Comparison of ENCODE assay signal across 12 cellular contexts in the genomic region with DNA sequence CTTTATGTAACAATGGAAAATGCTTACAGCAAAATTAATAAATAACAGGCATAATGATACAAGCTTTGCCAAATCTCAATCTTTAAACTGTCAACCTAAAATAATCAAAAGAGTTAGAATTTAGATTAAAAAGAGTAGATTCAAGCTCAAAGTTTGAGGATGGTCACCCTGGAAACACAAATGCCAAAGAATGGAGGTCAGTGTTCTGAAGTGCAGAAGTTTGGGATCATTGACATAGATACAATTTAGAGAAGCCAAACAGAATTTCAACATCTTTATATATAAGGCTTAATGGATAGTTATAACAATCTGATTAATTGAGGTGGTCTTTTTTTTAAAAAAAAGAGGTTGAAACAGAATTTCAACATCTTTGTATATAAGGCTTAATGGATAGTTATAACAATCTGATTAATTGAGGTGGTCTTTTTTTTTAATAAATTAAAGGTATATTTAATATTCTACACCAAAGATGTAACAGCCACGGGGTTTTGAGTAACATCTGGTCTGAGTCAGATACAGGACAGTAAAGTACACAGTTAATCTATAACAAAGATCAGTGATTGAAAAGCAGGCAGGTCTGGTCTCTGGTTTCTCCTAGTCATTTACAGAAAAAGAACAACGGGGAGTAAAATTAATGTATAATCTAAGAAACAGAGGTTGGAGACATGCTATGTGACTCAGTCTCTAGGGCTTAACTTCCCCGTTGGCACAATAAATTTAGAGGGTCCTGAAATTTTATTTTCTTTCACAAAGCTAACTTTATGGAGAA.
DNase-seq lines count a peak whose midpoint lies in the region; ATAC-seq and TF ChIP-seq lines count a peak whose summit lies in the region.
"Had no signal": no experiment of that assay in that cellular context is flagged by ENCODE, and none has a peak within 500 bp of the region (broad histone marks: within the 10 kb centered on the region; RNA-seq: fewer than 3 reads in every experiment).

No MANE protein-coding gene starts in this region.

- ATAC-seq in GM18511 (IDR thresholded peaks at IDR 0.05; ENCODE audit: unreplicated experiment) (peak; percentile 97), GM21515 (IDR thresholded peaks at IDR 0.05; ENCODE audit: unreplicated experiment) (peak; percentile 86), HG03045 (IDR thresholded peaks at IDR 0.05; ENCODE audit: unreplicated experiment) (peak; percentile 80), left lung (no peak)

- intact Hi-C loops in PC-9 (cut with micrococcal nuclease; ENCODE audit: unreplicated experiment) = no loop called here
- intact Hi-C loops in breast epithelium (cut with DNase I; ENCODE audit: low total_unique reads) = no loop called here
- intact Hi-C loops in left lung (cut with DNase I) = no loop called here

- no TSS peak for BruUV-seq in PC-9 (replicated peaks; lab: Mats Ljungman, UMichigan)

- POLR2A ChIA-PET in PC-9 (lab: Charles Lee; ENCODE audit: unreplicated experiment) = no interaction called here

- DNase-seq in PC-9 (no peak), dermis blood vessel endothelial cell (no peak), breast epithelium (ENCODE audit: low spot score in 2 of 2) (no peak), left lung (no peak)
- DNase-seq in stimulated activated CD4-positive, alpha-beta T cell treated with anti-CD3 and anti-CD28 coated beads, Interleukin-4, amount 100 ng/mL, for 4 hours = no peak
- DNase-seq: dorsolateral prefrontal cortex, NCI-H524, spleen had no signal

- no peaks in the 10 kb centered on the region for H3K79me2 ChIP-seq in PC-9 (ENCODE audit: low read depth)

- no peak overlapping the region for H3K27ac ChIP-seq in PC-9
- no peak overlapping the region for H3K27ac ChIP-seq in breast epithelium
- H3K27ac ChIP-seq in left lung = no peak overlapping the region
- H3K27ac ChIP-seq: dorsolateral prefrontal cortex, neural progenitor cell, spleen had no signal

- H3K9me3 ChIP-seq in PC-9 (ENCODE audit: insufficient read depth, low read depth) (no peaks in the 10 kb centered on the region), breast epithelium (no peaks in the 10 kb centered on the region), left lung (no peaks in the 10 kb centered on the region)
- H3K9me3 ChIP-seq: spleen had no signal

- 0 out of 2 replicates have a peak overlapping the region, but pooled peaks have one; percentile 39 for H2AFZ ChIP-seq in PC-9
- H2AFZ ChIP-seq: neural progenitor cell had no signal

- no peaks in the 10 kb centered on the region for H3F3A ChIP-seq in PC-9 (ENCODE audit: insufficient read depth, low read depth)

- H3K9me2 ChIP-seq in PC-9 (ENCODE audit: insufficient read depth) = no peaks in the 10 kb centered on the region

- no peak for TF ChIP-seq POLR2A in breast epithelium (IDR thresholded peaks at IDR 0.05)

- no peak overlapping the region for H3K4me3 ChIP-seq in PC-9
- no peak overlapping the region for H3K4me3 ChIP-seq in breast epithelium
- H3K4me3 ChIP-seq in left lung = no peak overlapping the region
- H3K4me3 ChIP-seq: dorsolateral prefrontal cortex, neural progenitor cell, spleen had no signal

- H3K27me3 ChIP-seq in PC-9 (ENCODE audit: insufficient read depth, low read depth) (no peaks in the 10 kb centered on the region), breast epithelium (no peaks in the 10 kb centered on the region), left lung (no peaks in the 10 kb centered on the region)
- H3K27me3 ChIP-seq: neural progenitor cell, spleen had no signal

- H3K36me3 ChIP-seq in PC-9 (ENCODE audit: low read depth) (no peaks in the 10 kb centered on the region), breast epithelium (no peaks in the 10 kb centered on the region), left lung (no peaks in the 10 kb centered on the region)
- H3K36me3 ChIP-seq: neural progenitor cell, spleen had no signal

- no peaks in the 10 kb centered on the region for H4K20me1 ChIP-seq in PC-9 (ENCODE audit: insufficient read depth)

- no peaks in the 10 kb centered on the region for H3K4me1 ChIP-seq in PC-9 (replicated peaks; ENCODE audit: insufficient read depth)
- H3K4me1 ChIP-seq in breast epithelium = no peaks in the 10 kb centered on the region
- no peaks in the 10 kb centered on the region for H3K4me1 ChIP-seq in left lung
- H3K4me1 ChIP-seq: neural progenitor cell, spleen had no signal

- TF ChIP-seq CTCF in PC-9 (conservative IDR thresholded peaks at IDR 0.05) (no peak), breast epithelium (IDR thresholded peaks at IDR 0.05) (no peak), left lung (IDR thresholded peaks at IDR 0.05) (no peak)

- H3K4me2 ChIP-seq in PC-9 = no peak overlapping the region
- H3K4me2 ChIP-seq: neural progenitor cell had no signal

- CTCF ChIA-PET in PC-9 (lab: Charles Lee) = no interaction called here
